28 cellular contexts compared by ENCODE assay signal in genomic region chr17:53662608-53663007, GRCh38.
"Had no signal": no experiment of that assay in that cellular context is flagged by ENCODE, and none has a peak within 500 bp of the region (broad histone marks: within the 10 kb centered on the region; RNA-seq: fewer than 3 reads in every experiment).

No MANE protein-coding gene starts in this region.

- H3K4me1 ChIP-seq: left lung, lower lobe of right lung, pancreas, psoas muscle, right atrium auricular region, right lobe of liver, stomach, testis, thyroid gland, transverse colon, upper lobe of left lung, vagina had no signal

- ATAC-seq: left colon; left lung; lower lobe of right lung; naive thymus-derived CD8-positive, alpha-beta T cell; pancreas; psoas muscle; right lobe of liver; stimulated activated memory B cell treated with anti-CD40 and anti-IgM and Interleukin-4, amounts not matched to agents 10 μg/mL and 1 μg/mL and 100 μg/mL, for 72 hours; stimulated activated naive CD8-positive, alpha-beta T cell treated with anti-CD3 and anti-CD28 coated beads, Interleukin-15, Interleukin-2, amounts not matched to agents 100 U/mL and 50 U/mL, for 24 hours had no signal

- H3K79me2 ChIP-seq: hepatocyte had no signal

- H3K27me3 Mint-ChIP-seq: naive thymus-derived CD8-positive, alpha-beta T cell; stimulated activated memory B cell treated with anti-CD40 and anti-IgM and Interleukin-4, amounts not matched to agents 10 μg/mL and 1 μg/mL and 100 μg/mL, for 72 hours had no signal

- H2AFZ ChIP-seq: hepatocyte had no signal

- H3K27ac ChIP-seq: hepatocyte, left lung, lower lobe of right lung, pancreas, psoas muscle, right atrium auricular region, right lobe of liver, stomach, testis, thyroid gland, transverse colon, upper lobe of left lung, vagina had no signal

- H3K4me3 Mint-ChIP-seq: naive thymus-derived CD8-positive, alpha-beta T cell; nephron; neural crest cell; stimulated activated memory B cell treated with anti-CD40 and anti-IgM and Interleukin-4, amounts not matched to agents 10 μg/mL and 1 μg/mL and 100 μg/mL, for 72 hours had no signal

- H3K4me1 Mint-ChIP-seq: naive thymus-derived CD8-positive, alpha-beta T cell; neural crest cell; stimulated activated memory B cell treated with anti-CD40 and anti-IgM and Interleukin-4, amounts not matched to agents 10 μg/mL and 1 μg/mL and 100 μg/mL, for 72 hours had no signal

- H3K27ac Mint-ChIP-seq: naive thymus-derived CD8-positive, alpha-beta T cell; nephron; stimulated activated memory B cell treated with anti-CD40 and anti-IgM and Interleukin-4, amounts not matched to agents 10 μg/mL and 1 μg/mL and 100 μg/mL, for 72 hours had no signal

- H3K27me3 ChIP-seq: hepatocyte, left lung, pancreas, right atrium auricular region, right lobe of liver, stomach, testis, thyroid gland, transverse colon, upper lobe of left lung, vagina had no signal

- H3K4me2 ChIP-seq: hepatocyte, smooth muscle cell had no signal

- DNase-seq: kidney; left colon; left lung; lower lobe of right lung; mammary epithelial cell; mesenchymal stem cell; naive thymus-derived CD8-positive, alpha-beta T cell; nucleus accumbens; pancreas; psoas muscle; right lobe of liver; stimulated activated CD4-positive, alpha-beta T cell treated with anti-CD3 and anti-CD28 coated beads, Interleukin-1b, Interleukin-23, amount 100 ng/mL, for 48 hours; stimulated activated CD4-positive, alpha-beta T cell treated with anti-CD3 and anti-CD28 coated beads, Interleukin-2, amount 100 ng/mL, for 48 hours; stimulated activated CD4-positive, alpha-beta T cell treated with anti-CD3 and anti-CD28 coated beads, Interleukin-4, amount 100 ng/mL, for 4 hours; stimulated activated CD8-positive, alpha-beta memory T cell treated with anti-CD3 and anti-CD28 coated beads, Interleukin-4, amount 100 ng/mL, for 48 hours; stimulated activated naive CD8-positive, alpha-beta T cell treated with anti-CD3 and anti-CD28 coated beads, Interleukin-15, Interleukin-2, amounts not matched to agents 100 U/mL and 50 U/mL, for 24 hours; stomach; testis; thyroid gland; transverse colon; upper lobe of left lung had no signal

- H3K36me3 ChIP-seq: left lung, lower lobe of right lung, pancreas, right atrium auricular region, right lobe of liver, stomach, thyroid gland, transverse colon, upper lobe of left lung, vagina had no signal

- H3K36me3 Mint-ChIP-seq: stimulated activated memory B cell treated with anti-CD40 and anti-IgM and Interleukin-4, amounts not matched to agents 10 μg/mL and 1 μg/mL and 100 μg/mL, for 72 hours had no signal

- H3K4me3 ChIP-seq: hepatocyte, left lung, lower lobe of right lung, pancreas, psoas muscle, right atrium auricular region, right lobe of liver, smooth muscle cell, stomach, testis, thyroid gland, transverse colon, upper lobe of left lung, vagina had no signal
